ENCODE assay signal across 20 cellular contexts in genomic region chr19:6416658-6417405, GRCh38. TPM values are rescaled to one million over a fixed set of nuclear protein-coding genes. Genes with fewer than 3 reads are reported as not detected.
DNase-seq lines count a peak whose midpoint lies in the region; ATAC-seq, FAIRE-seq and TF ChIP-seq lines count a peak whose summit lies in the region.
"Had no signal": no experiment of that assay in that cellular context is flagged by ENCODE, and none has a peak within 500 bp of the region (broad histone marks: within the 10 kb centered on the region; RNA-seq: fewer than 3 reads in every experiment).

No MANE protein-coding gene starts in this region.

- H3K9me3 ChIP-seq in K562 (replicated peaks; ENCODE audit: control insufficient read depth, insufficient read depth, low read depth, low read length) (no peaks in the 10 kb centered on the region), neuronal stem cell (replicated peaks in 1 of 2; ENCODE audit: control insufficient read depth in 2 of 2, insufficient read depth in 1 of 2, low read depth in 1 of 2, low read length in 2 of 2) (no peaks in the 10 kb centered on the region)
- H3K9me3 ChIP-seq: BE2C, SJCRH30 had no signal

- H3K23ac ChIP-seq in neuronal stem cell (ENCODE audit: low read depth, low read length, poor library complexity) = no peak overlapping the region

- H2AFZ ChIP-seq in K562 (ENCODE audit: low read depth, low read length) (no peak overlapping the region), neuronal stem cell (ENCODE audit: low read length) (no peak overlapping the region)

- TF ChIP-seq POLR2A in GM12891 (IDR thresholded peaks at IDR 0.05; ENCODE audit: low read depth, low read length) = no peak
- TF ChIP-seq POLR2A in K562 (conservative IDR thresholded peaks at IDR 0.05) = no peak

- no peak overlapping the region for H3K27ac ChIP-seq in K562 (ENCODE audit: extremely low read depth, low read depth, low read length)
- H3K27ac ChIP-seq in neuronal stem cell (replicated peaks; ENCODE audit: low read length) = no peak overlapping the region
- H3K27ac ChIP-seq: SJCRH30 had no signal

- H2BK15ac ChIP-seq in neuronal stem cell (ENCODE audit: low read length) = no peak overlapping the region

- H3K27me3 ChIP-seq in H7 (ENCODE audit: control insufficient read depth, insufficient read depth, low read length) = no peaks in the 10 kb centered on the region
- no peaks in the 10 kb centered on the region for H3K27me3 ChIP-seq in K562 (ENCODE audit: control insufficient read depth in 2 of 2, insufficient read depth in 2 of 2, low read length in 2 of 2)
- no peaks in the 10 kb centered on the region for H3K27me3 ChIP-seq in neuronal stem cell (ENCODE audit: control insufficient read depth in 3 of 3, insufficient read depth in 3 of 3, low read depth in 1 of 3, low read length in 3 of 3)
- H3K27me3 ChIP-seq: BE2C, SJCRH30 had no signal

- H3K9me3 Mint-ChIP-seq in activated T-cell treated with anti-CD3 and anti-CD28 coated beads, Interleukin-2, amount 50 U/mL, for 4 hours = no peaks in the 10 kb centered on the region
- H3K9me3 Mint-ChIP-seq: CD4-positive, CD25-positive, alpha-beta regulatory T cell had no signal

- no peak overlapping the region for H3K4me3 ChIP-seq in H7 (ENCODE audit: insufficient read depth, low read depth, low read length)
- H3K4me3 ChIP-seq in K562 = no peak overlapping the region
- H3K4me3 ChIP-seq in neuronal stem cell (ENCODE audit: low read length in 2 of 2) = no peak overlapping the region
- H3K4me3 ChIP-seq: SJCRH30 had no signal

- intact Hi-C loops in K562 (cut with micrococcal nuclease) = no loop called here

- no peak overlapping the region for H4K91ac ChIP-seq in neuronal stem cell (ENCODE audit: low read depth, low read length, poor library complexity)

- H3K36me3 Mint-ChIP-seq in activated T-cell treated with anti-CD3 and anti-CD28 coated beads, Interleukin-2, amount 50 U/mL, for 4 hours (ENCODE audit: insufficient read depth) = peaks cover 25% of the 10 kb centered on the region

- peaks cover 0 to 62% of the 10 kb centered on the region in 2 experiments; a peak in 2 of 5 replicates for H3K4me1 ChIP-seq in K562 (replicated peaks in 1 of 2; ENCODE audit: control insufficient read depth in 2 of 2, insufficient read depth in 2 of 2, low read length in 2 of 2)
- peaks cover 0 to 1% of the 10 kb centered on the region in 2 donors for H3K4me1 ChIP-seq in neuronal stem cell (ENCODE audit: control insufficient read depth in 2 of 2, insufficient read depth in 1 of 2, low read depth in 1 of 2, low read length in 2 of 2)
- H3K4me1 ChIP-seq: BE2C, SJCRH30 had no signal

- CTCF ChIA-PET in K562 (lab: Yijun Ruan, JAX; ENCODE audit: low intra/inter-chr PET ratio) = no interaction called here

- no peaks in the 10 kb centered on the region for H3K9me1 ChIP-seq in K562 (ENCODE audit: control insufficient read depth, insufficient read depth, low read length)

- 96% methylated on average over 26 of the region's 29 CpGs for WGBS in K562 (ENCODE audit: insufficient coverage, low coverage, missing lambda C conversion rate)
- WGBS in neuronal stem cell (ENCODE audit: extremely low coverage in 2 of 2, insufficient read length in 2 of 2, insufficient replicate concordance in 1 of 2), 2 donors = no CpG with 5 or more reads among the region's 29 CpGs

- no peak for TF ChIP-seq CTCF in K562 (IDR thresholded peaks at IDR 0.05 in 2 of 3, conservative IDR thresholded peaks at IDR 0.05 in 1 of 3; ENCODE audit: insufficient read depth in 2 of 3, low read depth in 1 of 3, low read length in 3 of 3)

- peaks cover 34% of the 10 kb centered on the region for H4K20me1 ChIP-seq in K562 (replicated peaks; ENCODE audit: control insufficient read depth, insufficient read depth, low read length)

- no peak overlapping the region for H3K4ac ChIP-seq in neuronal stem cell (ENCODE audit: low read length)

- peaks cover 49% of the 10 kb centered on the region for H3K36me3 ChIP-seq in H7 (replicated peaks; ENCODE audit: control insufficient read depth, insufficient read depth, low read length)
- H3K36me3 ChIP-seq in K562 (ENCODE audit: control insufficient read depth, insufficient read depth, low read length) = peaks cover 85% of the 10 kb centered on the region
- peaks cover 71 to 94% of the 10 kb centered on the region in 2 donors for H3K36me3 ChIP-seq in neuronal stem cell (replicated peaks in 1 of 2; ENCODE audit: control insufficient read depth in 2 of 2, insufficient read depth in 2 of 2, low read length in 2 of 2)

- peaks cover 8% of the 10 kb centered on the region for H3K4me1 Mint-ChIP-seq in activated T-cell treated with anti-CD3 and anti-CD28 coated beads, Interleukin-2, amount 50 U/mL, for 4 hours (ENCODE audit: low read depth)

- DNase-seq in GM12891 (ENCODE audit: insufficient read length, low spot score) = no peak
- peak; percentile 51 for DNase-seq in H7
- no peak for DNase-seq in K562 (ENCODE audit: extremely low read depth in 1 of 4, low spot score in 3 of 4)
- no peak for DNase-seq in neuronal stem cell (ENCODE audit: low spot score)
- no peak for DNase-seq in NCI-H146 treated with DMSO at 0.1 percent for 48 hours (lab: John Stamatoyannopoulos, UW; ENCODE audit: unreplicated experiment)
- no peak for DNase-seq in activated T-cell treated with anti-CD3 and anti-CD28 coated beads, Interleukin-2, amount 50 U/mL, for 4 hours
- no peak for DNase-seq in NCI-H446 treated with DMSO at 0.1 percent for 48 hours (lab: John Stamatoyannopoulos, UW)
- DNase-seq: CD4-positive, CD25-positive, alpha-beta regulatory T cell; DMS79 treated with DMSO at 0.1 percent for 48 hours; KBM-7; NCI-H1092; NCI-H1436; NCI-H2029 treated with DMSO at 0.1 percent for 48 hours; NCI-H524; NCI-H774; NK-92 treated with Interleukin-12 subunit alpha and Interleukin-12 subunit beta, amount 100 ng/mL, for 24 hours; SJCRH30 had no signal

- H4K8ac ChIP-seq in neuronal stem cell (ENCODE audit: low read depth, low read length) = no peak overlapping the region

- H3K4me2 ChIP-seq in K562 (ENCODE audit: insufficient read depth, low read length) (no peak overlapping the region), neuronal stem cell (ENCODE audit: insufficient read depth, low read length, poor library complexity, severe bottlenecking) (no peak overlapping the region)

- no peak overlapping the region for H3K18ac ChIP-seq in neuronal stem cell (ENCODE audit: low read length)

- POLR2A ChIA-PET in K562 (lab: Yijun Ruan, JAX) = no interaction called here

- no peak overlapping the region for H3K9ac ChIP-seq in K562 (ENCODE audit: insufficient read depth in 1 of 2, low read depth in 2 of 2, low read length in 2 of 2)
- peak overlapping the region; percentile 66 for H3K9ac ChIP-seq in neuronal stem cell (ENCODE audit: low read depth, low read length, poor library complexity)

- H2BK5ac ChIP-seq in neuronal stem cell (ENCODE audit: low read length) = peak overlapping the region; percentile 54

- TF ChIP-seq RAD21 in K562 (CRISPR knock-in tag; conservative IDR thresholded peaks at IDR 0.05 in 1 of 2, IDR thresholded peaks at IDR 0.05 in 1 of 2) = no peak

- peaks cover 46% of the 10 kb centered on the region for H3K79me1 ChIP-seq in neuronal stem cell (ENCODE audit: low read depth, low read length)

- no peak overlapping the region for H3K4me3 Mint-ChIP-seq in activated T-cell treated with anti-CD3 and anti-CD28 coated beads, Interleukin-2, amount 50 U/mL, for 4 hours

- no peak for TF ChIP-seq EP300 in K562 (IDR thresholded peaks at IDR 0.05; ENCODE audit: low read length)

- no peak for ATAC-seq in K562
- ATAC-seq in activated T-cell treated with anti-CD3 and anti-CD28 coated beads, Interleukin-2, amount 50 U/mL, for 4 hours = no peak

- H3K14ac ChIP-seq in neuronal stem cell (ENCODE audit: low read length) = no peak overlapping the region

- H2AK5ac ChIP-seq in neuronal stem cell (ENCODE audit: low read depth, low read length) = no peak overlapping the region

- peaks cover 32% of the 10 kb centered on the region for H3K79me2 ChIP-seq in K562 (ENCODE audit: control insufficient read depth, insufficient read depth, low read length)

- in situ Hi-C loops in K562 (cut with MboI) = no loop called here

- BruUV-seq in K562 (replicated peaks; lab: Mats Ljungman, UMichigan) = no TSS peak

- FAIRE-seq in GM12891 (lab: Jason Lieb, UNC) (no peak), K562 (lab: Jason Lieb, UNC) (no peak)
- FAIRE-seq: GM19239 had no signal

- H2BK12ac ChIP-seq in neuronal stem cell (ENCODE audit: low read length) = no peak overlapping the region

- H2BK120ac ChIP-seq in neuronal stem cell (ENCODE audit: low read depth, low read length) = no peak overlapping the region

- no peaks in the 10 kb centered on the region for H3K27me3 Mint-ChIP-seq in activated T-cell treated with anti-CD3 and anti-CD28 coated beads, Interleukin-2, amount 50 U/mL, for 4 hours (ENCODE audit: low read depth)
- H3K27me3 Mint-ChIP-seq: CD4-positive, CD25-positive, alpha-beta regulatory T cell had no signal

RNA-seq across cellular contexts. Expression of gene KHSRP, which starts 7.8 kb away (rescaled TPM):
- polyA plus RNA-seq in GM12891 (2012; ENCODE audit: low read depth, missing spikeins) = 179 TPM
- total RNA-seq in H7 (2014; rRNA removed; shearing (Covaris generic)) = 223 and 266 TPM in 2 replicates
- 186 and 376 TPM in 2 replicates for total RNA-seq in K562 (2011; cell fraction: chromatin; rRNA removed; ENCODE audit: low replicate concordance)
- 235 and 244 TPM in 2 replicates for total RNA-seq in K562 (2011; cell fraction: nucleolus; rRNA removed)
- total RNA-seq in K562 (2011; cell fraction: nucleoplasm; rRNA removed) = 196 TPM in 2 replicates
- total RNA-seq in K562 (2014; rRNA removed) (183 and 227 TPM in 2 replicates), K562 (2014; rRNA removed; fragmentation: Illumina TruSeq; extraction: Trizol) (94.5 and 97.2 TPM in 2 replicates), K562 (2015; rRNA removed; fragmentation: Illumina TruSeq; extraction: Trizol) (139 and 150 TPM in 2 replicates), K562 (2021) (519 and 564 TPM in 2 replicates)
- polyA plus RNA-seq in K562 (2011; rRNA removed) (93.1 and 118 TPM in 2 replicates), K562 (2014; fragmentation: Illumina TruSeq; extraction: Trizol) (215 and 288 TPM in 2 replicates), K562 (2014; fragmentation: Nextera tagmentation; extraction: Ambion mirVana) (1 to 10 TPM; 4.2 to 5.7 TPM), K562 (2014; rRNA removed) (313 and 329 TPM in 2 replicates)
- 82.9 and 159 TPM in 2 replicates for polyA plus RNA-seq in K562 (2011; cell fraction: cytosol; rRNA removed)
- 172 and 201 TPM in 2 replicates for polyA plus RNA-seq in K562 (2011; cell fraction: nucleus; rRNA removed)
- 307 and 455 TPM in 2 replicates for polyA plus RNA-seq in K562 (2012)
- 136 and 150 TPM in 2 replicates for polyA minus RNA-seq in K562 (2011; rRNA and poly(A)+ RNA removed)
- polyA minus RNA-seq in K562 (2011; cell fraction: cytosol; rRNA and poly(A)+ RNA removed) = 200 and 285 TPM in 2 replicates
- polyA minus RNA-seq in K562 (2011; cell fraction: nucleus; rRNA and poly(A)+ RNA removed) = 88.2 and 125 TPM in 2 replicates
- 303 TPM for polyA plus RNA-seq in neuronal stem cell (2013, experiment 1 of 2)
- 310 TPM for polyA plus RNA-seq in neuronal stem cell (2013, experiment 2 of 2)
- total RNA-seq in activated T-cell treated with anti-CD3 and anti-CD28 coated beads, Interleukin-2, amount 50 U/mL, for 4 hours = 100 to 1,000 TPM; 513 to 596 (median 530) TPM

RNA-seq across cellular contexts. Expression of gene SLC25A41, which starts 16.7 kb away (rescaled TPM):
- polyA plus RNA-seq in GM12891 (2012; ENCODE audit: low read depth, missing spikeins) = 0.36 TPM
- total RNA-seq in H7 (2014; rRNA removed; shearing (Covaris generic)) = 0.11 and 1.2 TPM in 2 replicates
- total RNA-seq in K562 (2011; cell fraction: chromatin; rRNA removed; ENCODE audit: low replicate concordance) = 1.6 and 2.4 TPM in 2 replicates
- total RNA-seq in K562 (2011; cell fraction: nucleolus; rRNA removed) = 1.4 and 1.8 TPM in 2 replicates
- total RNA-seq in K562 (2011; cell fraction: nucleoplasm; rRNA removed) = 1.9 and 2.8 TPM in 2 replicates
- 0.94 and 1.00 TPM in 2 replicates for total RNA-seq in K562 (2014; rRNA removed)
- 1.1 and 1.6 TPM in 2 replicates for total RNA-seq in K562 (2014; rRNA removed; fragmentation: Illumina TruSeq; extraction: Trizol)
- total RNA-seq in K562 (2015; rRNA removed; fragmentation: Illumina TruSeq; extraction: Trizol) = 1.2 and 1.6 TPM in 2 replicates
- total RNA-seq in K562 (2021) = 4.2 and 4.6 TPM in 2 replicates
- 3.3 and 6.5 TPM in 2 replicates for polyA plus RNA-seq in K562 (2011; rRNA removed)
- 6.1 and 6.3 TPM in 2 replicates for polyA plus RNA-seq in K562 (2011; cell fraction: cytosol; rRNA removed)
- polyA plus RNA-seq in K562 (2011; cell fraction: nucleus; rRNA removed) = 3.6 and 4.5 TPM in 2 replicates
- polyA plus RNA-seq in K562 (2012) = 3.6 TPM in 2 replicates
- polyA plus RNA-seq in K562 (2014; fragmentation: Illumina TruSeq; extraction: Trizol) = 2.0 and 4.7 TPM in 2 replicates
- under 1 TPM; 0.08 to 0.24 TPM for polyA plus RNA-seq in K562 (2014; fragmentation: Nextera tagmentation; extraction: Ambion mirVana)
- polyA plus RNA-seq in K562 (2014; rRNA removed) = 4.0 and 6.7 TPM in 2 replicates
- 0.54 and 0.77 TPM in 2 replicates for polyA minus RNA-seq in K562 (2011; rRNA and poly(A)+ RNA removed)
- 0.76 and 2.5 TPM in 2 replicates for polyA minus RNA-seq in K562 (2011; cell fraction: cytosol; rRNA and poly(A)+ RNA removed)
- polyA minus RNA-seq in K562 (2011; cell fraction: nucleus; rRNA and poly(A)+ RNA removed) = 0.27 and 0.67 TPM in 2 replicates
- 0.42 TPM for polyA plus RNA-seq in neuronal stem cell (2013, experiment 1 of 2)
- polyA plus RNA-seq in neuronal stem cell (2013, experiment 2 of 2) = 0.47 TPM
- total RNA-seq in activated T-cell treated with anti-CD3 and anti-CD28 coated beads, Interleukin-2, amount 50 U/mL, for 4 hours = not detected
- total RNA-seq: H4 had no signal

RNA-seq across cellular contexts. Expression of gene GTF2F1, which starts 23.9 kb away (rescaled TPM):
- 61.4 TPM for polyA plus RNA-seq in GM12891 (2012; ENCODE audit: low read depth, missing spikeins)
- 53.6 and 59.9 TPM in 2 replicates for total RNA-seq in H7 (2014; rRNA removed; shearing (Covaris generic))
- 19.4 and 44.5 TPM in 2 replicates for total RNA-seq in K562 (2011; cell fraction: chromatin; rRNA removed; ENCODE audit: low replicate concordance)
- 26.5 and 29.9 TPM in 2 replicates for total RNA-seq in K562 (2011; cell fraction: nucleolus; rRNA removed)
- total RNA-seq in K562 (2011; cell fraction: nucleoplasm; rRNA removed) = 20.7 and 21.6 TPM in 2 replicates
- total RNA-seq in K562 (2014; rRNA removed) (75.4 and 81.6 TPM in 2 replicates), K562 (2014; rRNA removed; fragmentation: Illumina TruSeq; extraction: Trizol) (30.3 TPM in 2 replicates), K562 (2015; rRNA removed; fragmentation: Illumina TruSeq; extraction: Trizol) (73.5 and 79.1 TPM in 2 replicates), K562 (2021) (58.9 and 71.7 TPM in 2 replicates)
- polyA plus RNA-seq in K562 (2011; rRNA removed) (34.9 and 47.9 TPM in 2 replicates), K562 (2014; fragmentation: Illumina TruSeq; extraction: Trizol) (68.4 and 85.9 TPM in 2 replicates), K562 (2014; fragmentation: Nextera tagmentation; extraction: Ambion mirVana) (1 to 10 TPM; 4.7 to 6.3 TPM), K562 (2014; rRNA removed) (66.0 and 68.7 TPM in 2 replicates)
- 52.9 and 70.5 TPM in 2 replicates for polyA plus RNA-seq in K562 (2011; cell fraction: cytosol; rRNA removed)
- polyA plus RNA-seq in K562 (2011; cell fraction: nucleus; rRNA removed) = 25.6 and 38.6 TPM in 2 replicates
- polyA plus RNA-seq in K562 (2012) = 74.1 and 80.2 TPM in 2 replicates
- 28.2 and 53.2 TPM in 2 replicates for polyA minus RNA-seq in K562 (2011; rRNA and poly(A)+ RNA removed)
- 37.8 and 49.9 TPM in 2 replicates for polyA minus RNA-seq in K562 (2011; cell fraction: cytosol; rRNA and poly(A)+ RNA removed)
- 8.5 and 12.0 TPM in 2 replicates for polyA minus RNA-seq in K562 (2011; cell fraction: nucleus; rRNA and poly(A)+ RNA removed)
- 70.8 TPM for polyA plus RNA-seq in neuronal stem cell (2013, experiment 1 of 2)
- polyA plus RNA-seq in neuronal stem cell (2013, experiment 2 of 2) = 70.1 TPM
- 10 to 100 TPM; 68.6 to 77.9 (median 75.1) TPM for total RNA-seq in activated T-cell treated with anti-CD3 and anti-CD28 coated beads, Interleukin-2, amount 50 U/mL, for 4 hours

RNA-seq across cellular contexts. Expression of gene PSPN, which starts 41.1 kb away (rescaled TPM):
- polyA plus RNA-seq in GM12891 (2012; ENCODE audit: low read depth, missing spikeins) = 0.64 TPM
- 1.4 and 1.7 TPM in 2 replicates for total RNA-seq in H7 (2014; rRNA removed; shearing (Covaris generic))
- total RNA-seq in K562 (2011; cell fraction: chromatin; rRNA removed; ENCODE audit: low replicate concordance) = 2.1 and 5.7 TPM in 2 replicates
- total RNA-seq in K562 (2011; cell fraction: nucleolus; rRNA removed) = 2.4 and 2.7 TPM in 2 replicates
- 2.9 and 4.5 TPM in 2 replicates for total RNA-seq in K562 (2011; cell fraction: nucleoplasm; rRNA removed)
- 0.78 and 0.82 TPM in 2 replicates for total RNA-seq in K562 (2014; rRNA removed)
- total RNA-seq in K562 (2014; rRNA removed; fragmentation: Illumina TruSeq; extraction: Trizol) = 0.45 and 0.58 TPM in 2 replicates
- 0.83 and 0.87 TPM in 2 replicates for total RNA-seq in K562 (2015; rRNA removed; fragmentation: Illumina TruSeq; extraction: Trizol)
- total RNA-seq in K562 (2021) = 1.1 TPM in 2 replicates
- 0.25 and 0.32 TPM in 2 replicates for polyA plus RNA-seq in K562 (2011; rRNA removed)
- polyA plus RNA-seq in K562 (2011; cell fraction: cytosol; rRNA removed) = 0.58 and 0.88 TPM in 2 replicates
- 0.72 and 1.00 TPM in 2 replicates for polyA plus RNA-seq in K562 (2011; cell fraction: nucleus; rRNA removed)
- 0.47 and 0.86 TPM in 2 replicates for polyA plus RNA-seq in K562 (2012)
- polyA plus RNA-seq in K562 (2014; fragmentation: Illumina TruSeq; extraction: Trizol) = 0.55 and 0.58 TPM in 2 replicates
- under 1 TPM; 0.21 to 0.29 TPM for polyA plus RNA-seq in K562 (2014; fragmentation: Nextera tagmentation; extraction: Ambion mirVana)
- polyA plus RNA-seq in K562 (2014; rRNA removed) = 0.28 and 0.40 TPM in 2 replicates
- polyA minus RNA-seq in K562 (2011; rRNA and poly(A)+ RNA removed) = 0.39 and 0.56 TPM in 2 replicates
- 1.1 and 2.7 TPM in 2 replicates for polyA minus RNA-seq in K562 (2011; cell fraction: cytosol; rRNA and poly(A)+ RNA removed)
- polyA minus RNA-seq in K562 (2011; cell fraction: nucleus; rRNA and poly(A)+ RNA removed) = 0.67 and 0.81 TPM in 2 replicates
- polyA plus RNA-seq in neuronal stem cell (2013, experiment 1 of 2) = 1.7 TPM
- 1.6 TPM for polyA plus RNA-seq in neuronal stem cell (2013, experiment 2 of 2)
- total RNA-seq in activated T-cell treated with anti-CD3 and anti-CD28 coated beads, Interleukin-2, amount 50 U/mL, for 4 hours = 1 to 10 TPM; 1.4 to 1.9 (median 1.4) TPM

RNA-seq across cellular contexts. Expression of gene SLC25A23, which starts 42.8 kb away (rescaled TPM):
- polyA plus RNA-seq in GM12891 (2012; ENCODE audit: low read depth, missing spikeins) = 34.7 TPM
- 25.9 and 31.6 TPM in 2 replicates for total RNA-seq in H7 (2014; rRNA removed; shearing (Covaris generic))
- 29.1 and 59.8 TPM in 2 replicates for total RNA-seq in K562 (2011; cell fraction: chromatin; rRNA removed; ENCODE audit: low replicate concordance)
- total RNA-seq in K562 (2011; cell fraction: nucleolus; rRNA removed) = 30.5 and 33.7 TPM in 2 replicates
- 23.0 and 27.6 TPM in 2 replicates for total RNA-seq in K562 (2011; cell fraction: nucleoplasm; rRNA removed)
- 40.4 and 57.2 TPM in 2 replicates for total RNA-seq in K562 (2014; rRNA removed)
- total RNA-seq in K562 (2014; rRNA removed; fragmentation: Illumina TruSeq; extraction: Trizol) = 26.2 and 26.6 TPM in 2 replicates
- total RNA-seq in K562 (2015; rRNA removed; fragmentation: Illumina TruSeq; extraction: Trizol) = 25.8 and 26.0 TPM in 2 replicates
- total RNA-seq in K562 (2021) = 72.0 and 75.1 TPM in 2 replicates
- polyA plus RNA-seq in K562 (2011; rRNA removed) = 18.7 and 20.9 TPM in 2 replicates
- polyA plus RNA-seq in K562 (2011; cell fraction: cytosol; rRNA removed) = 26.3 and 40.4 TPM in 2 replicates
- 29.0 and 43.3 TPM in 2 replicates for polyA plus RNA-seq in K562 (2011; cell fraction: nucleus; rRNA removed)
- 50.5 and 59.9 TPM in 2 replicates for polyA plus RNA-seq in K562 (2012)
- 64.3 and 70.5 TPM in 2 replicates for polyA plus RNA-seq in K562 (2014; fragmentation: Illumina TruSeq; extraction: Trizol)
- 1 to 10 TPM; 6.1 to 6.5 TPM for polyA plus RNA-seq in K562 (2014; fragmentation: Nextera tagmentation; extraction: Ambion mirVana)
- 44.3 and 47.5 TPM in 2 replicates for polyA plus RNA-seq in K562 (2014; rRNA removed)
- 11.8 and 15.9 TPM in 2 replicates for polyA minus RNA-seq in K562 (2011; rRNA and poly(A)+ RNA removed)
- polyA minus RNA-seq in K562 (2011; cell fraction: cytosol; rRNA and poly(A)+ RNA removed) = 43.9 and 56.2 TPM in 2 replicates
- polyA minus RNA-seq in K562 (2011; cell fraction: nucleus; rRNA and poly(A)+ RNA removed) = 8.1 and 11.1 TPM in 2 replicates
- 52.7 TPM for polyA plus RNA-seq in neuronal stem cell (2013, experiment 1 of 2)
- 51.9 TPM for polyA plus RNA-seq in neuronal stem cell (2013, experiment 2 of 2)
- 10 to 100 TPM; 10.5 to 12.4 (median 11.9) TPM for total RNA-seq in activated T-cell treated with anti-CD3 and anti-CD28 coated beads, Interleukin-2, amount 50 U/mL, for 4 hours
